5 cellular contexts compared by ENCODE assay signal in the genomic region with DNA sequence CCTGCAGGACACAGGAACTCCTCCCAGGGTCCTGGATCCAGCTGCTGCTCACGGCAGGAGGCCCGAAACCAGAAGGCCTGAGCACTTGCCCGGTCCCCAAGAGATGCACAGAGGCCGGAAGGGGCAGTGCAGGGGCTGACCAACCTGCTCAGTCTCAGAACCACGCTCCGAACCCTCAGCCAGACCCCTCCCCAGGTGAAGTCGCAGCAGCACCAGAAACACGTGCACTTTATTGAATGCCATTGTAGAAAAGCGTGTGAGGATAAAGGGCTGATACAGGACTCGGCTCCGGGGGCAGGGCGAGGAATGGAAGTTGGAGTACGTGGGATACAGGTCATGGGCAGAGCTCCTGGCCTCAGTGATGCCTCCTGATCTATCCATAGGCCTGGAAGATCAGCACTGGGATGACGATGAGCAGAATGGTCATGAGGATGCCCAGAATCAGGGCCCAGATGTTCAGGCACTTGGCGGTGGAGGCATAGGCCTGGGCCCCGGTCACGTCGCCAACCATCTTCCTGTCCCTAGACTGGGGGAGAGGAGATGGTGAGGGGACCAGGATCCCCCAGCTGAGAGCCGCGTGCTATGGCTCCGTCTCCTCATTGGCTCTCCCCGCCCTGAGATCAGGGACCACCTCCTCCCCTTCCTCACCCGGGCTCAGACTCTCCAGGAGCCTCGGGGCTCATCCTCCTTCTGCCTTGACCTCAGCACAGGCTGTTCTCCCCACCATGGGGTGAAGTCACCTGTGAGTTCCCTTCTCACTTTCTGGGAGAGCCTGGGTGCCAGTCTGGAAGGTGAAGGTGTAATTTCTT. TPM values are rescaled to one million over a fixed set of nuclear protein-coding genes. Genes with fewer than 3 reads are reported as not detected.
DNase-seq lines count a peak whose midpoint lies in the region; TF ChIP-seq lines count a peak whose summit lies in the region.
"Not testable (repeated sequence)": the region's sequence is repeated elsewhere in the genome, so short reads cannot be mapped to it uniquely, and the experiment has no call there.

No MANE protein-coding gene starts in this region.

- not testable (repeated sequence) for TF ChIP-seq CTCF in prostate gland (IDR thresholded peaks at IDR 0.05)

- peaks cover 34% of the 10 kb centered on the region for H3K27me3 ChIP-seq in ectodermal cell (ENCODE audit: control insufficient read depth, insufficient read depth, low read length, poor library complexity, severe bottlenecking)
- not testable (repeated sequence) for H3K27me3 ChIP-seq in layer of hippocampus (ENCODE audit: control insufficient read depth, insufficient read depth, low read length); prostate gland (replicated peaks; ENCODE audit: insufficient read depth)

- not testable (repeated sequence) for H3K27ac ChIP-seq in ectodermal cell (ENCODE audit: insufficient read depth, low read depth, low read length, poor library complexity, severe bottlenecking)
- H3K27ac ChIP-seq in layer of hippocampus (ENCODE audit: low read depth, low read length) (peak overlapping the region; percentile 81), prostate gland (peak overlapping the region; percentile 97 to 98)

- DNase-seq in HT1080 (ENCODE audit: low read depth), result peak; percentile 24
- DNase-seq in activated CD8-positive, alpha-beta memory T cell treated with anti-CD3 and anti-CD28 coated beads, Interleukin-2, amount 50 U/mL, for 48 hours, result peak; percentile 70
- DNase-seq in prostate gland (ENCODE audit: low spot score), result not testable (repeated sequence)

- intact Hi-C loops in prostate gland (cut with DNase I), result not testable (repeated sequence)

- 69 to 72% methylated on average over 15 of the region's 24 CpGs for WGBS in ectodermal cell, 2 experiments
- WGBS in prostate gland, result 6% methylated on average over 18 of the region's 24 CpGs

- peaks cover 33% of the 10 kb centered on the region for H3K4me1 ChIP-seq in ectodermal cell (ENCODE audit: control insufficient read depth, insufficient read depth, low read length)
- H3K4me1 ChIP-seq in prostate gland (replicated peaks), result not testable (repeated sequence)

- not testable (repeated sequence) for H3K36me3 ChIP-seq in ectodermal cell (ENCODE audit: control insufficient read depth, insufficient read depth, low read length); prostate gland

- TF ChIP-seq POLR2A in prostate gland (IDR thresholded peaks at IDR 0.05), result peak; percentile 17

- H3K9me3 ChIP-seq in ectodermal cell (ENCODE audit: control insufficient read depth, low read length); prostate gland: not testable (repeated sequence)

- H3K4me3 ChIP-seq in ectodermal cell (ENCODE audit: insufficient read depth, low read depth, low read length) (peak overlapping the region; percentile 8), prostate gland (peak overlapping the region; percentile 66 to 69)

RNA-seq across cellular contexts. Expression of a gene that starts 1.0 kb away (rescaled TPM):
- total RNA-seq in HT1080 (2014; rRNA removed; shearing (Covaris generic)), result 67.9 and 180 TPM in 2 replicates
- 226 and 272 TPM in 2 replicates for polyA plus RNA-seq in HT1080 (2015; cell fraction: cytosol; rRNA removed)
- polyA plus RNA-seq in HT1080 (2015; cell fraction: nucleus; rRNA removed), result 121 and 144 TPM in 2 replicates
- polyA plus RNA-seq in ectodermal cell (2013, experiment 1 of 4), result 171 TPM
- polyA plus RNA-seq in ectodermal cell (2013, experiment 2 of 4), result 166 TPM
- polyA plus RNA-seq in ectodermal cell (2013, experiment 3 of 4), result 147 TPM
- polyA plus RNA-seq in ectodermal cell (2013, experiment 4 of 4), result 167 TPM
- total RNA-seq in prostate gland, result 100 to 1,000 TPM; 123 to 477 TPM

RNA-seq across cellular contexts. Expression of a gene that starts 5.8 kb away (rescaled TPM):
- total RNA-seq in HT1080 (2014; rRNA removed; shearing (Covaris generic)), result 4.6 and 5.4 TPM in 2 replicates
- 11.2 and 19.5 TPM in 2 replicates for polyA plus RNA-seq in HT1080 (2015; cell fraction: cytosol; rRNA removed)
- polyA plus RNA-seq in HT1080 (2015; cell fraction: nucleus; rRNA removed), result 7.0 and 13.2 TPM in 2 replicates
- 30.5 TPM for polyA plus RNA-seq in ectodermal cell (2013, experiment 1 of 4)
- 32.4 TPM for polyA plus RNA-seq in ectodermal cell (2013, experiment 2 of 4)
- polyA plus RNA-seq in ectodermal cell (2013, experiment 3 of 4), result 43.7 TPM
- polyA plus RNA-seq in ectodermal cell (2013, experiment 4 of 4), result 50.2 TPM
- total RNA-seq in prostate gland, result 100 to 1,000 TPM in 1 of 2 donors, 10 to 100 TPM in 1; 73.9 to 182 TPM

RNA-seq across cellular contexts. Expression of a gene that starts 12.1 kb away (rescaled TPM):
- total RNA-seq in HT1080 (2014; rRNA removed; shearing (Covaris generic)), result 38.4 and 96.0 TPM in 2 replicates
- 248 and 253 TPM in 2 replicates for polyA plus RNA-seq in HT1080 (2015; cell fraction: cytosol; rRNA removed)
- 75.8 and 86.3 TPM in 2 replicates for polyA plus RNA-seq in HT1080 (2015; cell fraction: nucleus; rRNA removed)
- polyA plus RNA-seq in ectodermal cell (2013, experiment 1 of 4), result 108 TPM
- polyA plus RNA-seq in ectodermal cell (2013, experiment 2 of 4), result 103 TPM
- polyA plus RNA-seq in ectodermal cell (2013, experiment 3 of 4), result 96.5 TPM
- 114 TPM for polyA plus RNA-seq in ectodermal cell (2013, experiment 4 of 4)
- 100 to 1,000 TPM in 1 of 2 donors, 10 to 100 TPM in 1; 96.6 to 149 TPM for total RNA-seq in prostate gland

RNA-seq across cellular contexts. Expression of a gene that starts 20.3 kb away (rescaled TPM):
- not detected in 2 replicates for total RNA-seq in HT1080 (2014; rRNA removed; shearing (Covaris generic))
- polyA plus RNA-seq in HT1080 (2015; cell fraction: cytosol; rRNA removed), result not detected in 2 replicates
- polyA plus RNA-seq in HT1080 (2015; cell fraction: nucleus; rRNA removed), result not detected in 2 replicates
- not detected for polyA plus RNA-seq in ectodermal cell (2013, experiment 1 of 4)
- not detected for polyA plus RNA-seq in ectodermal cell (2013, experiment 2 of 4)
- not detected for polyA plus RNA-seq in ectodermal cell (2013, experiment 3 of 4)
- polyA plus RNA-seq in ectodermal cell (2013, experiment 4 of 4), result not detected
- total RNA-seq in prostate gland, result not detected

RNA-seq across cellular contexts. Expression of a gene that starts 30.7 kb away (rescaled TPM):
- total RNA-seq in HT1080 (2014; rRNA removed; shearing (Covaris generic)), result 7.0 and 8.0 TPM in 2 replicates
- polyA plus RNA-seq in HT1080 (2015; cell fraction: cytosol; rRNA removed), result 4.3 and 5.1 TPM in 2 replicates
- 156 and 159 TPM in 2 replicates for polyA plus RNA-seq in HT1080 (2015; cell fraction: nucleus; rRNA removed)
- 19.2 TPM for polyA plus RNA-seq in ectodermal cell (2013, experiment 1 of 4)
- 21.6 TPM for polyA plus RNA-seq in ectodermal cell (2013, experiment 2 of 4)
- 19.4 TPM for polyA plus RNA-seq in ectodermal cell (2013, experiment 3 of 4)
- 24.1 TPM for polyA plus RNA-seq in ectodermal cell (2013, experiment 4 of 4)
- 10 to 100 TPM; 18.4 to 63.1 TPM for total RNA-seq in prostate gland

Comparison
In these comparisons a context has a peak if more than half of its experiments do, and no peak if none do; other contexts are left out.
1. RNA of a gene that starts 5.8 kb away (total RNA-seq): 73.9 to 182 TPM in prostate gland; 4.6 to 5.4 TPM in HT1080; every median in the first group is over 10 times any median in the second.